Comparison of ENCODE assay signal across 1 cellular context in the genomic region with DNA sequence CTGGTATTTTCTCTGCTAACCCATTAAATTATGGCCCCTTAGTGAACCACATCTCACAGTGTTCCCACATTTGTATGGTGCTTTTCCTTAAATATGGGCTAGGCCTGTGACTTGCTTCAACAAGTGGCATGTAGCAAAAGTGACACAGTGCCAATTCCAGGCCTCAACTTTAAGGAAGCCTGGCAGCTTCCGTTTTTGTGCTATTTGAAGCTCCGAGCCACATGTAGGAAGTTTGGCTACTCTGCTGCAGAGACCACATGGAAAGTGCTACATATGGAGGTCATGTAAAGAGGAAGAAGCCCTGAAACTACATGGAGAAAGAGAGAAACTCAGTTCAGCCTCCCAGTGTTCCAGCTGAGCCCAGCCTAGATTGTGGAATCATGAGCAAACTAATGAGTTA.
TF ChIP-seq lines count a peak whose summit lies in the region.

No MANE protein-coding gene starts in this region.

TF ChIP-seq in GM23338, 12 proteins besides CTCF, POLR2A, EP300 and RAD21 (continued from another document):
- TF ChIP-seq, protein P1, sequence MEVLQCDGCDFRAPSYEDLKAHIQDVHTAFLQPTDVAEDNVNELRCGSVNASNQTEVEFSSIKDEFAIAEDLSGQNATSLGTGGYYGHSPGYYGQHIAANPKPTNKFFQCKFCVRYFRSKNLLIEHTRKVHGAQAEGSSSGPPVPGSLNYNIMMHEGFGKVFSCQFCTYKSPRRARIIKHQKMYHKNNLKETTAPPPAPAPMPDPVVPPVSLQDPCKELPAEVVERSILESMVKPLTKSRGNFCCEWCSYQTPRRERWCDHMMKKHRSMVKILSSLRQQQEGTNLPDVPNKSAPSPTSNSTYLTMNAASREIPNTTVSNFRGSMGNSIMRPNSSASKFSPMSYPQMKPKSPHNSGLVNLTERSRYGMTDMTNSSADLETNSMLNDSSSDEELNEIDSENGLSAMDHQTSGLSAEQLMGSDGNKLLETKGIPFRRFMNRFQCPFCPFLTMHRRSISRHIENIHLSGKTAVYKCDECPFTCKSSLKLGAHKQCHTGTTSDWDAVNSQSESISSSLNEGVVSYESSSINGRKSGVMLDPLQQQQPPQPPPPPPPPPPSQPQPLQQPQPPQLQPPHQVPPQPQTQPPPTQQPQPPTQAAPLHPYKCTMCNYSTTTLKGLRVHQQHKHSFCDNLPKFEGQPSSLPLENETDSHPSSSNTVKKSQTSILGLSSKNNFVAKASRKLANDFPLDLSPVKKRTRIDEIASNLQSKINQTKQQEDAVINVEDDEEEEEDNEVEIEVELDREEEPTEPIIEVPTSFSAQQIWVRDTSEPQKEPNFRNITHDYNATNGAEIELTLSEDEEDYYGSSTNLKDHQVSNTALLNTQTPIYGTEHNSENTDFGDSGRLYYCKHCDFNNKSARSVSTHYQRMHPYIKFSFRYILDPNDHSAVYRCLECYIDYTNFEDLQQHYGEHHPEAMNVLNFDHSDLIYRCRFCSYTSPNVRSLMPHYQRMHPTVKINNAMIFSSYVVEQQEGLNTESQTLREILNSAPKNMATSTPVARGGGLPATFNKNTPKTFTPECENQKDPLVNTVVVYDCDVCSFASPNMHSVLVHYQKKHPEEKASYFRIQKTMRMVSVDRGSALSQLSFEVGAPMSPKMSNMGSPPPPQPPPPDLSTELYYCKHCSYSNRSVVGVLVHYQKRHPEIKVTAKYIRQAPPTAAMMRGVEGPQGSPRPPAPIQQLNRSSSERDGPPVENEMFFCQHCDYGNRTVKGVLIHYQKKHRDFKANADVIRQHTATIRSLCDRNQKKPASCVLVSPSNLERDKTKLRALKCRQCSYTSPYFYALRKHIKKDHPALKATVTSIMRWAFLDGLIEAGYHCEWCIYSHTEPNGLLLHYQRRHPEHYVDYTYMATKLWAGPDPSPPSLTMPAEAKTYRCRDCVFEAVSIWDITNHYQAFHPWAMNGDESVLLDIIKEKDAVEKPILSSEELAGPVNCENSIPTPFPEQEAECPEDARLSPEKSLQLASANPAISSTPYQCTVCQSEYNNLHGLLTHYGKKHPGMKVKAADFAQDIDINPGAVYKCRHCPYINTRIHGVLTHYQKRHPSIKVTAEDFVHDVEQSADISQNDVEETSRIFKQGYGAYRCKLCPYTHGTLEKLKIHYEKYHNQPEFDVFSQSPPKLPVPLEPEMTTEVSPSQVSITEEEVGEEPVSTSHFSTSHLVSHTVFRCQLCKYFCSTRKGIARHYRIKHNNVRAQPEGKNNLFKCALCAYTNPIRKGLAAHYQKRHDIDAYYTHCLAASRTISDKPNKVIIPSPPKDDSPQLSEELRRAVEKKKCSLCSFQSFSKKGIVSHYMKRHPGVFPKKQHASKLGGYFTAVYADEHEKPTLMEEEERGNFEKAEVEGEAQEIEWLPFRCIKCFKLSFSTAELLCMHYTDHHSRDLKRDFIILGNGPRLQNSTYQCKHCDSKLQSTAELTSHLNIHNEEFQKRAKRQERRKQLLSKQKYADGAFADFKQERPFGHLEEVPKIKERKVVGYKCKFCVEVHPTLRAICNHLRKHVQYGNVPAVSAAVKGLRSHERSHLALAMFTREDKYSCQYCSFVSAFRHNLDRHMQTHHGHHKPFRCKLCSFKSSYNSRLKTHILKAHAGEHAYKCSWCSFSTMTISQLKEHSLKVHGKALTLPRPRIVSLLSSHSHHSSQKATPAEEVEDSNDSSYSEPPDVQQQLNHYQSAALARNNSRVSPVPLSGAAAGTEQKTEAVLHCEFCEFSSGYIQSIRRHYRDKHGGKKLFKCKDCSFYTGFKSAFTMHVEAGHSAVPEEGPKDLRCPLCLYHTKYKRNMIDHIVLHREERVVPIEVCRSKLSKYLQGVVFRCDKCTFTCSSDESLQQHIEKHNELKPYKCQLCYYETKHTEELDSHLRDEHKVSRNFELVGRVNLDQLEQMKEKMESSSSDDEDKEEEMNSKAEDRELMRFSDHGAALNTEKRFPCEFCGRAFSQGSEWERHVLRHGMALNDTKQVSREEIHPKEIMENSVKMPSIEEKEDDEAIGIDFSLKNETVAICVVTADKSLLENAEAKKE (CRISPR knock-in tag; IDR thresholded peaks at IDR 0.05), result no peak
- TF ChIP-seq EZH2phosphoT487 (IDR thresholded peaks at IDR 0.05; ENCODE audit: unreplicated experiment) (no peak), NANOG (IDR thresholded peaks at IDR 0.05; ENCODE audit: borderline replicate concordance) (no peak), JUNB (IDR thresholded peaks at IDR 0.05; ENCODE audit: unreplicated experiment) (no peak), STAT1 (IDR thresholded peaks at IDR 0.05; ENCODE audit: unreplicated experiment) (no peak)
- TF ChIP-seq, protein P2, sequence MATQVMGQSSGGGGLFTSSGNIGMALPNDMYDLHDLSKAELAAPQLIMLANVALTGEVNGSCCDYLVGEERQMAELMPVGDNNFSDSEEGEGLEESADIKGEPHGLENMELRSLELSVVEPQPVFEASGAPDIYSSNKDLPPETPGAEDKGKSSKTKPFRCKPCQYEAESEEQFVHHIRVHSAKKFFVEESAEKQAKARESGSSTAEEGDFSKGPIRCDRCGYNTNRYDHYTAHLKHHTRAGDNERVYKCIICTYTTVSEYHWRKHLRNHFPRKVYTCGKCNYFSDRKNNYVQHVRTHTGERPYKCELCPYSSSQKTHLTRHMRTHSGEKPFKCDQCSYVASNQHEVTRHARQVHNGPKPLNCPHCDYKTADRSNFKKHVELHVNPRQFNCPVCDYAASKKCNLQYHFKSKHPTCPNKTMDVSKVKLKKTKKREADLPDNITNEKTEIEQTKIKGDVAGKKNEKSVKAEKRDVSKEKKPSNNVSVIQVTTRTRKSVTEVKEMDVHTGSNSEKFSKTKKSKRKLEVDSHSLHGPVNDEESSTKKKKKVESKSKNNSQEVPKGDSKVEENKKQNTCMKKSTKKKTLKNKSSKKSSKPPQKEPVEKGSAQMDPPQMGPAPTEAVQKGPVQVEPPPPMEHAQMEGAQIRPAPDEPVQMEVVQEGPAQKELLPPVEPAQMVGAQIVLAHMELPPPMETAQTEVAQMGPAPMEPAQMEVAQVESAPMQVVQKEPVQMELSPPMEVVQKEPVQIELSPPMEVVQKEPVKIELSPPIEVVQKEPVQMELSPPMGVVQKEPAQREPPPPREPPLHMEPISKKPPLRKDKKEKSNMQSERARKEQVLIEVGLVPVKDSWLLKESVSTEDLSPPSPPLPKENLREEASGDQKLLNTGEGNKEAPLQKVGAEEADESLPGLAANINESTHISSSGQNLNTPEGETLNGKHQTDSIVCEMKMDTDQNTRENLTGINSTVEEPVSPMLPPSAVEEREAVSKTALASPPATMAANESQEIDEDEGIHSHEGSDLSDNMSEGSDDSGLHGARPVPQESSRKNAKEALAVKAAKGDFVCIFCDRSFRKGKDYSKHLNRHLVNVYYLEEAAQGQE (IDR thresholded peaks at IDR 0.05; ENCODE audit: unreplicated experiment), result no peak
TF ChIP-seq in GM23338: peak in this region for 0.
